31 cellular contexts compared by ENCODE assay signal in the genomic region with DNA sequence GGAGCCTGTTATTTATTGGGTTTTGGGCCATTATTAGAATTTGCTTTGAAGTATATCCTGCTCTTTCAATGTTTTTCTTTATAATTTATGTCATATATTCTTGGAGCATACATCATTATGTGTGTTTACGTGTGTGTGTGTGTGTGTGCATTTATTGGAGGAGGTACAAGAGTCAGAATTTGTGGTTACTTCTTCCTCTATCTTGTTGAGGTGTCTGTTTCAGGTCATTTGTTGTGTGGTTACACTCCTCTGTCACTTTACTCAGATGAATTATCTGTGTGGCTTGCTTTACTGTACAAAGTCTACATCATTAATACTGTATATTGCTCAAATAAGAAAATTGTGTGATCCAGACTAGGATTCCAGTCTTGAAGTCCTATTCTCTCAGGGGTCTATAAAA.
A peak's percentile ranks its signal among the peaks of the same experiment; 100 is the strongest.
DNase-seq lines count a peak whose midpoint lies in the region; ATAC-seq and TF ChIP-seq lines count a peak whose summit lies in the region.
"Had no signal": no experiment of that assay in that cellular context is flagged by ENCODE, and none has a peak within 500 bp of the region (broad histone marks: within the 10 kb centered on the region; RNA-seq: fewer than 3 reads in every experiment).

No MANE protein-coding gene starts in this region.

- no peak overlapping the region for H3K4me3 ChIP-seq in adrenal gland
- no peak overlapping the region for H3K4me3 ChIP-seq in stomach
- H3K4me3 ChIP-seq: coronary artery, GM23338, K562, PC-9, prostate gland, sigmoid colon, suprapubic skin had no signal

- WGBS in adrenal gland, 4 donors = 75 to 87% (median 84%) methylated on average over 1 of the region's 1 CpG
- WGBS in stomach, 5 donors = 68 to 100% (median 82%) methylated on average over 1 of the region's 1 CpG

- H3K27ac ChIP-seq in adrenal gland (no peak overlapping the region), stomach (no peak overlapping the region)
- H3K27ac ChIP-seq: coronary artery, PC-9, prostate gland, sigmoid colon, suprapubic skin had no signal

- H3K36me3 ChIP-seq in adrenal gland (replicated peaks in 1 of 2) (no peaks in the 10 kb centered on the region), stomach (no peaks in the 10 kb centered on the region)
- H3K36me3 ChIP-seq: BE2C, prostate gland, sigmoid colon, suprapubic skin had no signal

- H3K27me3 ChIP-seq in adrenal gland (no peaks in the 10 kb centered on the region), stomach (no peaks in the 10 kb centered on the region)
- H3K27me3 ChIP-seq: BE2C, sigmoid colon, suprapubic skin had no signal

- ATAC-seq in GM18499 (IDR thresholded peaks at IDR 0.05; ENCODE audit: insufficient read depth, unreplicated experiment) = peak; percentile 87
- peak; percentile 73 for ATAC-seq in GM19328 (IDR thresholded peaks at IDR 0.05; ENCODE audit: unreplicated experiment)
- peak; percentile 84 for ATAC-seq in HG02938 (IDR thresholded peaks at IDR 0.05; ENCODE audit: unreplicated experiment)
- ATAC-seq in HG03521 (IDR thresholded peaks at IDR 0.05; ENCODE audit: unreplicated experiment) = peak; percentile 87
- ATAC-seq: GM23338; K562; naive thymus-derived CD4-positive, alpha-beta T cell; Right ventricle myocardium inferior had no signal

- no peak for TF ChIP-seq EP300 in stomach (IDR thresholded peaks at IDR 0.05)

- intact Hi-C loops in adrenal gland (cut with DNase I) = no loop called here
- intact Hi-C loops in stomach (cut with DNase I; ENCODE audit: low total_unique reads) = no loop called here

- H3K9me3 ChIP-seq in adrenal gland (replicated peaks in 1 of 3) (no peaks in the 10 kb centered on the region), stomach (no peaks in the 10 kb centered on the region)
- H3K9me3 ChIP-seq: BE2C, prostate gland, sigmoid colon, suprapubic skin had no signal

- DNase-seq in adrenal gland (no peak), retina (no peak), stomach (no peak), NCI-H1105 (lab: John Stamatoyannopoulos, UW) (no peak)
- DNase-seq: activated CD4-positive, alpha-beta T cell treated with anti-CD3 and anti-CD28 coated beads for 4 hours; activated effector memory CD4-positive, alpha-beta T cell treated with Interleukin-2 at 50 U/mL for 16 hours; activated naive CD8-positive, alpha-beta T cell treated with anti-CD3 and anti-CD28 coated beads, Interleukin-2, amount 10 ng/mL, durations not matched to agents 7 days and 5 days; activated T-cell treated with anti-CD3 and anti-CD28 coated beads for 4 hours; BE2C; effector memory CD4-positive, alpha-beta T cell; erythroblast; glutamatergic neuron; kidney; naive thymus-derived CD4-positive, alpha-beta T cell; NCI-H146; NCI-H2107; nucleus accumbens; PC-9; sigmoid colon; stimulated activated CD4-positive, alpha-beta T cell treated with anti-CD3 and anti-CD28 coated beads, Interleukin-4, amount 100 ng/mL, for 4 hours; stimulated activated naive B cell treated with anti-CD40 and anti-IgM and Interleukin-4, amounts not matched to agents 10 μg/mL and 1 μg/mL and 100 μg/mL, for 72 hours had no signal

- TF ChIP-seq POLR2A in adrenal gland (IDR thresholded peaks at IDR 0.05) = no peak
- no peak for TF ChIP-seq POLR2A in stomach (IDR thresholded peaks at IDR 0.05)

- H3K4me1 ChIP-seq in adrenal gland (replicated peaks in 1 of 2) (no peaks in the 10 kb centered on the region), stomach (no peaks in the 10 kb centered on the region)
- H3K4me1 ChIP-seq: prostate gland, sigmoid colon, suprapubic skin had no signal

- TF ChIP-seq CTCF in adrenal gland (IDR thresholded peaks at IDR 0.05) = no peak
- no peak for TF ChIP-seq CTCF in stomach (IDR thresholded peaks at IDR 0.05)
